Comparison of ENCODE assay signal across 4 cellular contexts in the genomic region with DNA sequence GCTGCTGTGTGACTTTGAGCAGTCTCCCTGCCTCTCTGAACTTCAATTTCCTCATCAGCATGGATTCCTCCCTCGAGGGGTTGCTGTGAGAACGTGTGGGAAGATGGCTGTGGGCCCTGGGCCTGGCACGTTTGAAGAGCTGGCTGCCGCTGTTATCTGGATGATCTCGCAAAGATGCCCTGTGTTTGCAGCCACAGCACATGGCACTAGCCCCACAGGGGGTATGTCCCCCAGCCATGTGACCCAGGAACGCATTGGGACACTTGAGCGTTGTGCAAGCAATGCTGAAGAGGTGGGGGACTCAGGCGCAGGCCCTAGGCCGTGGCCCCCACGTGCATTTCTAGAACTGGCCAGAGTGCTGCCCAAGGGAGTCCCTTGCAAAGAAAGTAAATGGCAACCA.
TF ChIP-seq lines count a peak whose summit lies in the region.

No MANE protein-coding gene starts in this region.

TF ChIP-seq in SK-N-SH, 30 proteins besides CTCF, POLR2A, EP300 and RAD21:
- peak; percentile 45; the same call in 1 of the 2 replicates for TF ChIP-seq GATA2 (CRISPR knock-in tag; IDR thresholded peaks at IDR 0.05)
- TF ChIP-seq, protein P1, sequence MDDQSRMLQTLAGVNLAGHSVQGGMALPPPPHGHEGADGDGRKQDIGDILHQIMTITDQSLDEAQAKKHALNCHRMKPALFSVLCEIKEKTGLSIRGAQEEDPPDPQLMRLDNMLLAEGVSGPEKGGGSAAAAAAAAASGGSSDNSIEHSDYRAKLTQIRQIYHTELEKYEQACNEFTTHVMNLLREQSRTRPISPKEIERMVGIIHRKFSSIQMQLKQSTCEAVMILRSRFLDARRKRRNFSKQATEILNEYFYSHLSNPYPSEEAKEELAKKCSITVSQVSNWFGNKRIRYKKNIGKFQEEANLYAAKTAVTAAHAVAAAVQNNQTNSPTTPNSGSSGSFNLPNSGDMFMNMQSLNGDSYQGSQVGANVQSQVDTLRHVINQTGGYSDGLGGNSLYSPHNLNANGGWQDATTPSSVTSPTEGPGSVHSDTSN (IDR thresholded peaks at IDR 0.05), result no peak

TF ChIP-seq in SK-N-SH treated with all-trans-retinoic acid at 6 μM for 48 hours, 23 proteins besides CTCF, POLR2A, EP300 and RAD21:
- TF ChIP-seq, protein P2, sequence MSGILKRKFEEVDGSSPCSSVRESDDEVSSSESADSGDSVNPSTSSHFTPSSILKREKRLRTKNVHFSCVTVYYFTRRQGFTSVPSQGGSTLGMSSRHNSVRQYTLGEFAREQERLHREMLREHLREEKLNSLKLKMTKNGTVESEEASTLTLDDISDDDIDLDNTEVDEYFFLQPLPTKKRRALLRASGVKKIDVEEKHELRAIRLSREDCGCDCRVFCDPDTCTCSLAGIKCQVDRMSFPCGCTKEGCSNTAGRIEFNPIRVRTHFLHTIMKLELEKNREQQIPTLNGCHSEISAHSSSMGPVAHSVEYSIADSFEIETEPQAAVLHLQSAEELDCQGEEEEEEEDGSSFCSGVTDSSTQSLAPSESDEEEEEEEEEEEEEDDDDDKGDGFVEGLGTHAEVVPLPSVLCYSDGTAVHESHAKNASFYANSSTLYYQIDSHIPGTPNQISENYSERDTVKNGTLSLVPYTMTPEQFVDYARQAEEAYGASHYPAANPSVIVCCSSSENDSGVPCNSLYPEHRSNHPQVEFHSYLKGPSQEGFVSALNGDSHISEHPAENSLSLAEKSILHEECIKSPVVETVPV (CRISPR knock-in tag; IDR thresholded peaks at IDR 0.05), result no peak
- no peak for TF ChIP-seq BACH2 (CRISPR knock-in tag; IDR thresholded peaks at IDR 0.05; ENCODE audit: borderline replicate concordance)
- TF ChIP-seq ZFP3 (CRISPR knock-in tag; IDR thresholded peaks at IDR 0.05), result no peak
- TF ChIP-seq ISL1 (CRISPR knock-in tag; IDR thresholded peaks at IDR 0.05), result no peak
- no peak for TF ChIP-seq ZNF70 (CRISPR knock-in tag; IDR thresholded peaks at IDR 0.05)
- TF ChIP-seq ZNF8 (CRISPR knock-in tag; IDR thresholded peaks at IDR 0.05), result no peak
- TF ChIP-seq, protein P3, sequence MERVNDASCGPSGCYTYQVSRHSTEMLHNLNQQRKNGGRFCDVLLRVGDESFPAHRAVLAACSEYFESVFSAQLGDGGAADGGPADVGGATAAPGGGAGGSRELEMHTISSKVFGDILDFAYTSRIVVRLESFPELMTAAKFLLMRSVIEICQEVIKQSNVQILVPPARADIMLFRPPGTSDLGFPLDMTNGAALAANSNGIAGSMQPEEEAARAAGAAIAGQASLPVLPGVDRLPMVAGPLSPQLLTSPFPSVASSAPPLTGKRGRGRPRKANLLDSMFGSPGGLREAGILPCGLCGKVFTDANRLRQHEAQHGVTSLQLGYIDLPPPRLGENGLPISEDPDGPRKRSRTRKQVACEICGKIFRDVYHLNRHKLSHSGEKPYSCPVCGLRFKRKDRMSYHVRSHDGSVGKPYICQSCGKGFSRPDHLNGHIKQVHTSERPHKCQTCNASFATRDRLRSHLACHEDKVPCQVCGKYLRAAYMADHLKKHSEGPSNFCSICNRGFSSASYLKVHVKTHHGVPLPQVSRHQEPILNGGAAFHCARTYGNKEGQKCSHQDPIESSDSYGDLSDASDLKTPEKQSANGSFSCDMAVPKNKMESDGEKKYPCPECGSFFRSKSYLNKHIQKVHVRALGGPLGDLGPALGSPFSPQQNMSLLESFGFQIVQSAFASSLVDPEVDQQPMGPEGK (CRISPR knock-in tag; IDR thresholded peaks at IDR 0.05; ENCODE audit: borderline replicate concordance), result no peak
- TF ChIP-seq, protein P4, sequence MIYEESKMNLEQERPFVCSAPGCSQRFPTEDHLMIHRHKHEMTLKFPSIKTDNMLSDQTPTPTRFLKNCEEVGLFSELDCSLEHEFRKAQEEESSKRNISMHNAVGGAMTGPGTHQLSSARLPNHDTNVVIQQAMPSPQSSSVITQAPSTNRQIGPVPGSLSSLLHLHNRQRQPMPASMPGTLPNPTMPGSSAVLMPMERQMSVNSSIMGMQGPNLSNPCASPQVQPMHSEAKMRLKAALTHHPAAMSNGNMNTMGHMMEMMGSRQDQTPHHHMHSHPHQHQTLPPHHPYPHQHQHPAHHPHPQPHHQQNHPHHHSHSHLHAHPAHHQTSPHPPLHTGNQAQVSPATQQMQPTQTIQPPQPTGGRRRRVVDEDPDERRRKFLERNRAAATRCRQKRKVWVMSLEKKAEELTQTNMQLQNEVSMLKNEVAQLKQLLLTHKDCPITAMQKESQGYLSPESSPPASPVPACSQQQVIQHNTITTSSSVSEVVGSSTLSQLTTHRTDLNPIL (CRISPR knock-in tag; IDR thresholded peaks at IDR 0.05; ENCODE audit: low read depth), result no peak
- TF ChIP-seq ARNTL (CRISPR knock-in tag; IDR thresholded peaks at IDR 0.05; ENCODE audit: borderline replicate concordance, low read depth), result no peak
- no peak for TF ChIP-seq RARB (CRISPR knock-in tag; IDR thresholded peaks at IDR 0.05)
- no peak for TF ChIP-seq TOX (CRISPR knock-in tag; IDR thresholded peaks at IDR 0.05; ENCODE audit: borderline replicate concordance)

TF ChIP-seq in K562, 482 proteins besides CTCF, POLR2A, EP300 and RAD21:
- TF ChIP-seq, protein P5, sequence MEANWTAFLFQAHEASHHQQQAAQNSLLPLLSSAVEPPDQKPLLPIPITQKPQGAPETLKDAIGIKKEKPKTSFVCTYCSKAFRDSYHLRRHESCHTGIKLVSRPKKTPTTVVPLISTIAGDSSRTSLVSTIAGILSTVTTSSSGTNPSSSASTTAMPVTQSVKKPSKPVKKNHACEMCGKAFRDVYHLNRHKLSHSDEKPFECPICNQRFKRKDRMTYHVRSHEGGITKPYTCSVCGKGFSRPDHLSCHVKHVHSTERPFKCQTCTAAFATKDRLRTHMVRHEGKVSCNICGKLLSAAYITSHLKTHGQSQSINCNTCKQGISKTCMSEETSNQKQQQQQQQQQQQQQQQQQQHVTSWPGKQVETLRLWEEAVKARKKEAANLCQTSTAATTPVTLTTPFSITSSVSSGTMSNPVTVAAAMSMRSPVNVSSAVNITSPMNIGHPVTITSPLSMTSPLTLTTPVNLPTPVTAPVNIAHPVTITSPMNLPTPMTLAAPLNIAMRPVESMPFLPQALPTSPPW (CRISPR knock-in tag; IDR thresholded peaks at IDR 0.05), result no peak
- TF ChIP-seq BDP1 (IDR thresholded peaks at IDR 0.05; ENCODE audit: insufficient read depth, insufficient read length) (no peak), NFE2 (IDR thresholded peaks at IDR 0.05; ENCODE audit: low read depth) (no peak), TBP (optimal IDR thresholded peaks at IDR 0.05; ENCODE audit: low read depth, low read length) (no peak), ETV6 (IDR thresholded peaks at IDR 0.05; ENCODE audit: borderline replicate concordance in 1 of 2, low read depth in 2 of 2, low read length in 1 of 2) (no peak), ETV6 (CRISPR knock-in tag; IDR thresholded peaks at IDR 0.05; ENCODE audit: borderline replicate concordance) (no peak), NRF1 (conservative IDR thresholded peaks at IDR 0.05 in 1 of 2, IDR thresholded peaks at IDR 0.05 in 1 of 2) (peak in 1 of 2 experiments; percentile 3; a peak in 1 of 4 replicates), EGR1 (conservative IDR thresholded peaks at IDR 0.05) (no peak), IFI16 (CRISPR knock-in tag; IDR thresholded peaks at IDR 0.05) (no peak), RBM25 (IDR thresholded peaks at IDR 0.05; ENCODE audit: low read depth, low read length, severe bottlenecking) (peak; percentile 3), NUFIP1 (IDR thresholded peaks at IDR 0.05; ENCODE audit: partially characterized antibody) (no peak)
- TF ChIP-seq, protein P6, sequence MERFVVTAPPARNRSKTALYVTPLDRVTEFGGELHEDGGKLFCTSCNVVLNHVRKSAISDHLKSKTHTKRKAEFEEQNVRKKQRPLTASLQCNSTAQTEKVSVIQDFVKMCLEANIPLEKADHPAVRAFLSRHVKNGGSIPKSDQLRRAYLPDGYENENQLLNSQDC (CRISPR knock-in tag; IDR thresholded peaks at IDR 0.05), result no peak

TF ChIP-seq in H1, 55 proteins besides CTCF, POLR2A, EP300 and RAD21:
- TF ChIP-seq CBX8 (IDR thresholded peaks at IDR 0.05; ENCODE audit: borderline replicate concordance, low read depth, low read length) (no peak), HDAC6 (IDR thresholded peaks at IDR 0.05; ENCODE audit: low read depth, low read length) (no peak), GABPA (IDR thresholded peaks at IDR 0.05; ENCODE audit: borderline replicate concordance, insufficient read depth, low read length) (no peak), CTBP2 (IDR thresholded peaks at IDR 0.05; ENCODE audit: borderline replicate concordance, insufficient read depth, insufficient read length, low read length) (no peak), NRF1 (IDR thresholded peaks at IDR 0.05; ENCODE audit: low read depth, low read length) (no peak), EZH2 (IDR thresholded peaks at IDR 0.05; ENCODE audit: low read depth, low read length, severe bottlenecking) (no peak), TCF12 (IDR thresholded peaks at IDR 0.05; ENCODE audit: low read depth, low read length) (no peak)
- TF ChIP-seq, protein P7, sequence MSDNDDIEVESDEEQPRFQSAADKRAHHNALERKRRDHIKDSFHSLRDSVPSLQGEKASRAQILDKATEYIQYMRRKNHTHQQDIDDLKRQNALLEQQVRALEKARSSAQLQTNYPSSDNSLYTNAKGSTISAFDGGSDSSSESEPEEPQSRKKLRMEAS (IDR thresholded peaks at IDR 0.05), result peak; percentile 41
